Comparison of ENCODE assay signal across 7 cellular contexts in genomic region chr6:3227363-3228045, GRCh38. TPM values are rescaled to one million over a fixed set of nuclear protein-coding genes. Genes with fewer than 3 reads are reported as not detected.
DNase-seq lines count a peak whose midpoint lies in the region; ATAC-seq and TF ChIP-seq lines count a peak whose summit lies in the region.

TSS of gene TUBB2B (minus strand) at chr6:3227653. CDS start at chr6:3227543, 110 bp downstream.

- intact Hi-C loops in activated CD8-positive, alpha-beta T cell treated with anti-CD3 and anti-CD28 coated beads for 36 hours (cut with micrococcal nuclease) = no loop called here
- intact Hi-C loops in left cardiac atrium (cut with DNase I) = no loop called here

- TF ChIP-seq CTCF in GM12875 (IDR thresholded peaks at IDR 0.05; ENCODE audit: borderline replicate concordance, insufficient read depth, low read depth, low read length) (no peak), progenitor cell of endocrine pancreas (IDR thresholded peaks at IDR 0.05; ENCODE audit: unreplicated experiment) (no peak)
- no peak for TF ChIP-seq CTCF in activated CD8-positive, alpha-beta T cell treated with anti-CD3 and anti-CD28 coated beads for 36 hours (IDR thresholded peaks at IDR 0.05)

- CTCF ChIA-PET in activated CD8-positive, alpha-beta T cell treated with anti-CD3 and anti-CD28 coated beads for 36 hours (lab: Charles Lee) = interaction anchor here (0.6 to 1.1 kb wide), 2 partner anchors 24 to 546 kb away, joined by 3 to 5 read pairs; no protein-coding TSS in a partner anchor

- H3K9me3 Mint-ChIP-seq in activated CD8-positive, alpha-beta T cell treated with anti-CD3 and anti-CD28 coated beads for 36 hours = no peaks in the 10 kb centered on the region
- H3K9me3 Mint-ChIP-seq in progenitor cell of endocrine pancreas (ENCODE audit: low read depth) = no peaks in the 10 kb centered on the region

- peak; percentile 78 for DNase-seq in NCI-H1694 (lab: John Stamatoyannopoulos, UW)
- DNase-seq in activated CD8-positive, alpha-beta T cell treated with anti-CD3 and anti-CD28 coated beads for 36 hours = no peak
- DNase-seq in left cardiac atrium = no peak
- peak; percentile 86 for DNase-seq in progenitor cell of endocrine pancreas (ENCODE audit: low spot score, unreplicated experiment)
- no peak for DNase-seq in SW 1271 (lab: John Stamatoyannopoulos, UW)

- peaks cover 42% of the 10 kb centered on the region for H3K4me1 Mint-ChIP-seq in activated CD8-positive, alpha-beta T cell treated with anti-CD3 and anti-CD28 coated beads for 36 hours (ENCODE audit: low read depth)
- H3K4me1 Mint-ChIP-seq in progenitor cell of endocrine pancreas (ENCODE audit: low read depth) = peaks cover 29% of the 10 kb centered on the region

- ATAC-seq in activated CD8-positive, alpha-beta T cell treated with anti-CD3 and anti-CD28 coated beads for 36 hours = peak; percentile 19
- ATAC-seq in left cardiac atrium (peak; percentile 29 to 65), HG02884 (IDR thresholded peaks at IDR 0.05; ENCODE audit: unreplicated experiment) (no peak)

- peak within 1 kb of the TSS; percentile 46 for H3K4me3 ChIP-seq in GM12875 (ENCODE audit: low read depth, low read length)

- no peaks in the 10 kb centered on the region for H3K36me3 Mint-ChIP-seq in activated CD8-positive, alpha-beta T cell treated with anti-CD3 and anti-CD28 coated beads for 36 hours (ENCODE audit: low read depth)
- H3K36me3 Mint-ChIP-seq in progenitor cell of endocrine pancreas (ENCODE audit: insufficient read depth) = peaks cover 16% of the 10 kb centered on the region

- H3K27ac Mint-ChIP-seq in activated CD8-positive, alpha-beta T cell treated with anti-CD3 and anti-CD28 coated beads for 36 hours = no peak within 1 kb of the TSS
- peak within 1 kb of the TSS; percentile 96 for H3K27ac Mint-ChIP-seq in progenitor cell of endocrine pancreas

- H3K27me3 Mint-ChIP-seq in activated CD8-positive, alpha-beta T cell treated with anti-CD3 and anti-CD28 coated beads for 36 hours = peaks cover 66% of the 10 kb centered on the region
- peaks cover 11% of the 10 kb centered on the region for H3K27me3 Mint-ChIP-seq in progenitor cell of endocrine pancreas

- POLR2A ChIA-PET in activated CD8-positive, alpha-beta T cell treated with anti-CD3 and anti-CD28 coated beads for 36 hours (lab: Charles Lee) = interaction anchor here (1.3 to 1.4 kb wide), 2 partner anchors 15 to 19 kb away, joined by 3 to 6 read pairs; no protein-coding TSS in a partner anchor

- peak within 1 kb of the TSS; percentile 61 for H3K4me3 Mint-ChIP-seq in activated CD8-positive, alpha-beta T cell treated with anti-CD3 and anti-CD28 coated beads for 36 hours
- peak within 1 kb of the TSS; percentile 87 for H3K4me3 Mint-ChIP-seq in progenitor cell of endocrine pancreas (ENCODE audit: low read depth)

RNA-seq across cellular contexts. Expression of gene TUBB2B, which starts in this region (rescaled TPM):
- under 1 TPM; 0.41 to 0.67 TPM for total RNA-seq in activated CD8-positive, alpha-beta T cell treated with anti-CD3 and anti-CD28 coated beads for 36 hours
- total RNA-seq in left cardiac atrium (1 to 10 TPM; 2.2 to 3.9 TPM), progenitor cell of endocrine pancreas (268 and 276 TPM in 2 replicates)

Comparison
In these comparisons a context has a peak if more than half of its experiments do, and no peak if none do; other contexts are left out.
1. RNA of gene TUBB2B (total RNA-seq): 268 to 276 TPM in progenitor cell of endocrine pancreas; 2.2 to 3.9 TPM in left cardiac atrium and 0.41 to 0.67 TPM in activated CD8-positive, alpha-beta T cell treated with anti-CD3 and anti-CD28 coated beads for 36 hours; every median in the first group is over 10 times any median in the second.
2. Peak in ATAC-seq in activated CD8-positive, alpha-beta T cell treated with anti-CD3 and anti-CD28 coated beads for 36 hours; RNA of the gene not detected or under 1 TPM.
3. DNase-seq: peak in NCI-H1694 (single experiment) and progenitor cell of endocrine pancreas (single experiment); none in activated CD8-positive, alpha-beta T cell treated with anti-CD3 and anti-CD28 coated beads for 36 hours (single experiment), left cardiac atrium (single experiment) and SW 1271 (0 of 2).